Comparison of ENCODE assay signal across 8 cellular contexts in the genomic region with DNA sequence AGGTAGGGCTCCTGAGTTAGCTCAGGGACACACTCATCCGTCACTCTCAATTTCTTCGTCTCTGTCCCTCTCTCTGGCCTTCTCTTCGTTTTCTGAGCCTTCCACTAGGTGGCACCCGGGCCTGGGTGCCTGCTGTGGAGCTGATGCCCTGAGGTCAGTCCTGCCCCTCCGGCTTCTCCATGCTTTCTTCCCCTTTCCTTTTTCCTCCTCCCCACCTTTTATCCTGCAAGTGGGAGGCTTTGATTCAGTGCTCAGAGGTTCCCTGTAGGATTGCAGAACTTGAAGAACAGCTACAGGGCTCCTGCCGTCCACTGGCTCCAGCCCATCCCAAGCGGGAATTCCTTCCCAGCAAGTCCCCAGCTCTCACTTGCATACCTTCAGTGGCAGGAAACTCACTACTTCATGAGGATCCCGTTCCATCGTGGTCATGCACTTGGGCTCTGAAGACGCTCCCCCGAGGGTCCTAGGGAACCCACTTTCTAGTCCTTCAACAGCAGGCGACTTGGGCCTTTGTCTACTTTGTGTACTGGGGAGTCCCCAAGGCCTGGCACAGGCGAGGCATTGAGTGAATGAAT. TPM values are rescaled to one million over a fixed set of nuclear protein-coding genes. Genes with fewer than 3 reads are reported as not detected.
DNase-seq lines count a peak whose midpoint lies in the region; ATAC-seq and TF ChIP-seq lines count a peak whose summit lies in the region.

No MANE protein-coding gene starts in this region.

- no peaks in the 10 kb centered on the region for H3K9me3 ChIP-seq in right lobe of liver

- peak; percentile 83 to 87 (median 86) for TF ChIP-seq CTCF in right lobe of liver (IDR thresholded peaks at IDR 0.05)

- no peaks in the 10 kb centered on the region for H3K36me3 ChIP-seq in right lobe of liver

- H3K4me3 ChIP-seq in right lobe of liver, result no peak overlapping the region

- peaks cover 0 to 3% (median 0%) of the 10 kb centered on the region in 4 donors for H3K4me1 ChIP-seq in right lobe of liver

- ATAC-seq in GM21390 (IDR thresholded peaks at IDR 0.05; ENCODE audit: unreplicated experiment), result peak; percentile 51
- peak; percentile 96 to 99 (median 97) for ATAC-seq in right lobe of liver
- ATAC-seq in GM19023 (IDR thresholded peaks at IDR 0.05; ENCODE audit: unreplicated experiment), result no peak

- DNase-seq in AG08395 (ENCODE audit: low spot score) (peak; percentile 84), NCI-H345 treated with DMSO at 0.1 percent for 48 hours (lab: John Stamatoyannopoulos, UW; ENCODE audit: unreplicated experiment) (peak; percentile 31), right lobe of liver (peak; percentile 70 to 72 (median 71))
- peak; percentile 72 for DNase-seq in activated CD4-positive, alpha-beta T cell treated with anti-CD3 and anti-CD28 coated beads for 48 hours
- DNase-seq in stimulated activated CD4-positive, alpha-beta T cell treated with anti-CD3 and anti-CD28 coated beads, TNF-alpha, amount 100 ng/mL, for 24 hours (ENCODE audit: low read depth in 3 of 3), result peak; percentile 21 to 50 (median 27)

- no peak for TF ChIP-seq POLR2A in right lobe of liver (IDR thresholded peaks at IDR 0.05)

- intact Hi-C loops in right lobe of liver (cut with DNase I), result no loop called here

- H3K27me3 ChIP-seq in right lobe of liver, result no peaks in the 10 kb centered on the region

- WGBS in right lobe of liver (ENCODE audit: insufficient coverage, low coverage, low lambda C conversion rate, missing lambda C conversion rate), result 8% methylated on average over 5 of the region's 13 CpGs

- H3K27ac ChIP-seq in cingulate gyrus (ENCODE audit: low read depth, low read length) (peak overlapping the region; percentile 10), right lobe of liver (no peak overlapping the region)

RNA-seq across cellular contexts. Expression of gene SRRM1, which starts 45.6 kb away (rescaled TPM):
- total RNA-seq in right lobe of liver, result 10 to 100 TPM; 41.1 to 52.0 (median 44.9) TPM

RNA-seq across cellular contexts. Expression of gene CLIC4, which starts 56.5 kb away (rescaled TPM):
- total RNA-seq in right lobe of liver, result 10 to 100 TPM; 35.0 to 63.6 (median 44.3) TPM

Comparison
In these comparisons a context has a peak if more than half of its experiments do, and no peak if none do; other contexts are left out.
1. DNase-seq: peak in every context shown above with its lines; median percentile 84 in AG08395; 72 in activated CD4-positive, alpha-beta T cell treated with anti-CD3 and anti-CD28 coated beads for 48 hours; 71 in right lobe of liver; 31 in NCI-H345 treated with DMSO at 0.1 percent for 48 hours; 27 in stimulated activated CD4-positive, alpha-beta T cell treated with anti-CD3 and anti-CD28 coated beads, TNF-alpha, amount 100 ng/mL, for 24 hours.